In genomic region chr12:120261951-120262851, GRCh38 we compare ENCODE assay signal across 6 cellular contexts. TPM values are rescaled to one million over a fixed set of nuclear protein-coding genes. Genes with fewer than 3 reads are reported as not detected.
DNase-seq lines count a peak whose midpoint lies in the region; TF ChIP-seq lines count a peak whose summit lies in the region.

No MANE protein-coding gene starts in this region.

- H3K27ac ChIP-seq in RWPE1 (peak overlapping the region; percentile 96), esophagus squamous epithelium (peak overlapping the region; percentile 22 to 95 (median 92))

- H3K27me3 Mint-ChIP-seq in stimulated activated naive CD8-positive, alpha-beta T cell treated with anti-CD3 and anti-CD28 coated beads, Interleukin-15, Interleukin-2, amounts not matched to agents 100 ng/mL and 50 ng/mL, for 24 hours: no peaks in the 10 kb centered on the region

- peaks cover 75% of the 10 kb centered on the region for H3K4me1 Mint-ChIP-seq in stimulated activated naive CD8-positive, alpha-beta T cell treated with anti-CD3 and anti-CD28 coated beads, Interleukin-15, Interleukin-2, amounts not matched to agents 100 ng/mL and 50 ng/mL, for 24 hours (ENCODE audit: low read depth)

- H3K9me3 Mint-ChIP-seq in stimulated activated naive CD8-positive, alpha-beta T cell treated with anti-CD3 and anti-CD28 coated beads, Interleukin-15, Interleukin-2, amounts not matched to agents 100 ng/mL and 50 ng/mL, for 24 hours: no peaks in the 10 kb centered on the region

- peaks cover 56 to 90% (median 58%) of the 10 kb centered on the region in 3 donors for H3K4me1 ChIP-seq in esophagus squamous epithelium

- H3K4me3 Mint-ChIP-seq in stimulated activated naive CD8-positive, alpha-beta T cell treated with anti-CD3 and anti-CD28 coated beads, Interleukin-15, Interleukin-2, amounts not matched to agents 100 ng/mL and 50 ng/mL, for 24 hours: peak overlapping the region; percentile 88

- peaks cover 7% of the 10 kb centered on the region for H3K36me3 Mint-ChIP-seq in stimulated activated naive CD8-positive, alpha-beta T cell treated with anti-CD3 and anti-CD28 coated beads, Interleukin-15, Interleukin-2, amounts not matched to agents 100 ng/mL and 50 ng/mL, for 24 hours (ENCODE audit: low read depth)

- WGBS in esophagus squamous epithelium, 2 donors: 49 to 54% methylated on average over 9 to 10 of the region's 10 CpGs

- H3K9me3 ChIP-seq in esophagus squamous epithelium: no peaks in the 10 kb centered on the region

- no peak for TF ChIP-seq CTCF in RWPE1 (conservative IDR thresholded peaks at IDR 0.05; ENCODE audit: low read depth)
- no peak for TF ChIP-seq CTCF in esophagus squamous epithelium (IDR thresholded peaks at IDR 0.05)
- TF ChIP-seq CTCF in GM13977 (IDR thresholded peaks at IDR 0.05; ENCODE audit: extremely low read depth, insufficient read depth, missing control alignments): no peak

- DNase-seq in RWPE1 (ENCODE audit: low spot score): peak; percentile 95
- no peak for DNase-seq in esophagus squamous epithelium (lab: John Stamatoyannopoulos, UW)
- DNase-seq in iPS-NIHi7 (ENCODE audit: extremely low spot score): no peak
- DNase-seq in GM13977 (ENCODE audit: low spot score): no peak
- DNase-seq in SKM-1 treated with dmso at 0.1 percent for 144 hours (lab: John Stamatoyannopoulos, UW; ENCODE audit: unreplicated experiment): no peak

- H3K4me3 ChIP-seq in esophagus squamous epithelium: peak overlapping the region in 3 of 4 donors; percentile 87 to 98 (median 97)

- no peaks in the 10 kb centered on the region for H3K27me3 ChIP-seq in esophagus squamous epithelium

- H3K36me3 ChIP-seq in esophagus squamous epithelium: no peaks in the 10 kb centered on the region

- intact Hi-C loops in esophagus squamous epithelium (cut with DNase I): no loop called here

- POLR2A ChIA-PET in RWPE1 (lab: Yijun Ruan, JAX; ENCODE audit: low non-redundant PET): interaction anchor here (0.6 to 5.1 kb wide), 8 partner anchors 19 to 62 kb away, joined by 3 to 64 read pairs (median 6); partner anchors contain the start of gene RPLP0

- in situ Hi-C loops in GM13977 (cut with MboI; ENCODE audit: low pct_unique_long_range_greater_than_20kb, low sequenced_read_pairs, unreplicated experiment): no loop called here

- H3K27ac Mint-ChIP-seq in stimulated activated naive CD8-positive, alpha-beta T cell treated with anti-CD3 and anti-CD28 coated beads, Interleukin-15, Interleukin-2, amounts not matched to agents 100 ng/mL and 50 ng/mL, for 24 hours: peak overlapping the region; percentile 64

- CTCF ChIA-PET in RWPE1 (lab: Yijun Ruan, JAX): interaction anchor here (0.9 to 9.2 kb wide), 4 partner anchors 19 to 32 kb away, joined by 3 to 142 read pairs (median 5); no protein-coding TSS in a partner anchor

- no peak for TF ChIP-seq POLR2A in esophagus squamous epithelium (IDR thresholded peaks at IDR 0.05)

RNA-seq across cellular contexts. Expression of gene PXN, which starts 3.3 kb away (rescaled TPM):
- 10 to 100 TPM; 18.2 to 44.4 (median 21.4) TPM for total RNA-seq in esophagus squamous epithelium

RNA-seq across cellular contexts. Expression of gene RNU4-2, which starts 29.5 kb away (rescaled TPM):
- total RNA-seq in esophagus squamous epithelium: under 1 TPM in 3 of 4 donors, not detected in 1; under 0.01 TPM

RNA-seq across cellular contexts. Expression of gene RNU4-1, which starts 30.8 kb away (rescaled TPM):
- under 1 TPM in 3 of 4 donors, not detected in 1; under 0.01 TPM for total RNA-seq in esophagus squamous epithelium

RNA-seq across cellular contexts. Expression of gene SIRT4, which starts 39.9 kb away (rescaled TPM):
- total RNA-seq in esophagus squamous epithelium: 1 to 10 TPM in 1 of 4 donors, under 1 TPM in 1, not detected in 2; 0.70 to 5.0 TPM
